10 cellular contexts compared by ENCODE assay signal in genomic region chr16:5459863-5460262, GRCh38.
"Had no signal": no experiment of that assay in that cellular context is flagged by ENCODE, and none has a peak within 500 bp of the region (broad histone marks: within the 10 kb centered on the region; RNA-seq: fewer than 3 reads in every experiment).

No MANE protein-coding gene starts in this region.

- DNase-seq: GM23248, GOT3, H7, H9, HCEC 1CT, HFFc6 had no signal

- H3K36me3 ChIP-seq: HAP-1 had no signal

- FAIRE-seq: H1, H54 had no signal

- H3K4me3 ChIP-seq: GM23248, GM23338, HAP-1 had no signal
